In genomic region chr12:8676651-8677050, GRCh38 we compare ENCODE assay signal across 19 cellular contexts. TPM values are rescaled to one million over a fixed set of nuclear protein-coding genes. Genes with fewer than 3 reads are reported as not detected.
DNase-seq lines count a peak whose midpoint lies in the region; FAIRE-seq and TF ChIP-seq lines count a peak whose summit lies in the region.
"Had no signal": no experiment of that assay in that cellular context is flagged by ENCODE, and none has a peak within 500 bp of the region (broad histone marks: within the 10 kb centered on the region; RNA-seq: fewer than 3 reads in every experiment).

No MANE protein-coding gene starts in this region.

- in situ Hi-C loops in KBM-7 (cut with MboI; ENCODE audit: low pct_unique_long_range_greater_than_20kb, low sequenced_read_pairs) = loop anchor here (25.0 kb wide), 1 partner anchor 211 kb away; no protein-coding TSS in a partner anchor

- H3K9me2 ChIP-seq in OCI-LY1 (ENCODE audit: low read depth, low read length) = no peaks in the 10 kb centered on the region

- no peak for TF ChIP-seq EP300 in suprapubic skin (IDR thresholded peaks at IDR 0.05)

- H3K27me3 ChIP-seq in A673 (replicated peaks; ENCODE audit: insufficient read depth, low read depth, low read length, poor library complexity) (no peaks in the 10 kb centered on the region), OCI-LY1 (ENCODE audit: insufficient read depth, low read length) (no peaks in the 10 kb centered on the region), endothelial cell of umbilical vein (ENCODE audit: control insufficient read depth in 2 of 2, insufficient read depth in 2 of 2, low read length in 2 of 2) (no peaks in the 10 kb centered on the region), suprapubic skin (no peaks in the 10 kb centered on the region)
- H3K27me3 ChIP-seq: BLaER1 had no signal

- peak; percentile 45 for DNase-seq in A673 (ENCODE audit: low spot score)
- DNase-seq in endothelial cell of umbilical vein (ENCODE audit: low read depth, low spot score) = peak; percentile 73
- DNase-seq in posterior vena cava (ENCODE audit: low spot score) = peak; percentile 4
- DNase-seq in KBM-7 = no peak
- no peak for DNase-seq in MV-4-11 (lab: John Stamatoyannopoulos, UW)
- no peak for DNase-seq in suprapubic skin (ENCODE audit: low spot score in 2 of 2)
- no peak for DNase-seq in stimulated activated CD4-positive, alpha-beta T cell treated with anti-CD3 and anti-CD28 coated beads, Interleukin-4, amount 100 ng/mL, for 4 hours
- DNase-seq: AML-193; CD4-positive, CD25-positive, alpha-beta regulatory T cell; DMS53; GM23248 had no signal

- intact Hi-C loops in A673 (cut with micrococcal nuclease; ENCODE audit: unreplicated experiment) (no loop called here), endothelial cell of umbilical vein (cut with micrococcal nuclease) (no loop called here), posterior vena cava (cut with DNase I) (no loop called here)

- TF ChIP-seq CTCF in A673 (conservative IDR thresholded peaks at IDR 0.05; ENCODE audit: low read depth, low read length) (no peak), OCI-LY1 (IDR thresholded peaks at IDR 0.05; ENCODE audit: low read length) (no peak), endothelial cell of umbilical vein (IDR thresholded peaks at IDR 0.05; ENCODE audit: extremely low read depth in 1 of 2, insufficient read depth in 1 of 2, low read depth in 1 of 2, low read length in 2 of 2) (no peak), suprapubic skin (IDR thresholded peaks at IDR 0.05) (no peak)

- H3K4me2 ChIP-seq in OCI-LY1 (ENCODE audit: low read length) (no peak overlapping the region), endothelial cell of umbilical vein (ENCODE audit: insufficient read depth, low read length) (peak overlapping the region; percentile 63)

- no peaks in the 10 kb centered on the region for H3K9me3 ChIP-seq in A673 (ENCODE audit: low read depth, low read length, poor library complexity, severe bottlenecking)
- no peaks in the 10 kb centered on the region for H3K9me3 ChIP-seq in OCI-LY1 (ENCODE audit: low read length)
- H3K9me3 ChIP-seq in endothelial cell of umbilical vein (replicated peaks; ENCODE audit: control insufficient read depth, insufficient read depth, low read length) = no peaks in the 10 kb centered on the region
- H3K9me3 ChIP-seq in suprapubic skin = no peaks in the 10 kb centered on the region

- H3K9me1 ChIP-seq in endothelial cell of umbilical vein (replicated peaks; ENCODE audit: control insufficient read depth, extremely low read depth, insufficient read depth, low read length) = no peaks in the 10 kb centered on the region

- TF ChIP-seq POLR2A in endothelial cell of umbilical vein (IDR thresholded peaks at IDR 0.05; ENCODE audit: low read depth, low read length) (no peak), suprapubic skin (IDR thresholded peaks at IDR 0.05) (no peak)

- H3F3A ChIP-seq in OCI-LY1 (ENCODE audit: insufficient read depth, low read length) = no peaks in the 10 kb centered on the region

- H3K79me2 ChIP-seq in OCI-LY1 (ENCODE audit: insufficient read depth, low read length) = no peaks in the 10 kb centered on the region
- no peaks in the 10 kb centered on the region for H3K79me2 ChIP-seq in endothelial cell of umbilical vein (ENCODE audit: control insufficient read depth, insufficient read depth, low read length)

- H3K36me3 ChIP-seq in A673 (ENCODE audit: insufficient read depth, low read length, poor library complexity, severe bottlenecking) = no peaks in the 10 kb centered on the region
- no peaks in the 10 kb centered on the region for H3K36me3 ChIP-seq in OCI-LY1 (ENCODE audit: insufficient read depth, low read length)
- H3K36me3 ChIP-seq in endothelial cell of umbilical vein (ENCODE audit: control insufficient read depth in 2 of 2, extremely low read depth in 1 of 2, insufficient read depth in 2 of 2, low read length in 2 of 2) = no peaks in the 10 kb centered on the region
- no peaks in the 10 kb centered on the region for H3K36me3 ChIP-seq in suprapubic skin
- H3K36me3 ChIP-seq: BLaER1 had no signal

- peak overlapping the region; percentile 68; the same call in 1 of the 2 replicates for H2AFZ ChIP-seq in OCI-LY1 (ENCODE audit: low read length)
- peak overlapping the region; percentile 3 for H2AFZ ChIP-seq in endothelial cell of umbilical vein (ENCODE audit: low read depth, low read length)
- H2AFZ ChIP-seq: GM23248 had no signal

- H3K4me1 ChIP-seq in A673 (ENCODE audit: insufficient read depth, low read length, poor library complexity, severe bottlenecking) = peaks cover 22% of the 10 kb centered on the region
- H3K4me1 ChIP-seq in OCI-LY1 (ENCODE audit: insufficient read depth, low read length, severe bottlenecking) = peaks cover 23% of the 10 kb centered on the region
- H3K4me1 ChIP-seq in endothelial cell of umbilical vein (ENCODE audit: control insufficient read depth, extremely low read depth, insufficient read depth, low read length) = peaks cover 37% of the 10 kb centered on the region
- peaks cover 3% of the 10 kb centered on the region for H3K4me1 ChIP-seq in suprapubic skin

- 84% methylated on average over 4 of the region's 4 CpGs for WGBS in suprapubic skin

- H3K27ac ChIP-seq in A673 (ENCODE audit: low read depth, low read length, poor library complexity, severe bottlenecking) = no peak overlapping the region
- H3K27ac ChIP-seq in OCI-LY1 (ENCODE audit: low read depth, low read length, poor library complexity, severe bottlenecking) = no peak overlapping the region
- peak overlapping the region; percentile 87 for H3K27ac ChIP-seq in endothelial cell of umbilical vein (ENCODE audit: insufficient read depth, low read depth, low read length)
- H3K27ac ChIP-seq in suprapubic skin = no peak overlapping the region
- H3K27ac ChIP-seq: 22Rv1, GM23248, HL-60 had no signal

- FAIRE-seq in endothelial cell of umbilical vein (lab: Jason Lieb, UNC) = peak; percentile 66
- FAIRE-seq: GM12878, GM18507, H54 had no signal

- H3K4me3 ChIP-seq in A673 (ENCODE audit: low read depth, low read length, poor library complexity, severe bottlenecking) (no peak overlapping the region), OCI-LY1 (ENCODE audit: low read depth, low read length, poor library complexity, severe bottlenecking) (no peak overlapping the region), endothelial cell of umbilical vein (replicated peaks in 1 of 3; ENCODE audit: insufficient read depth in 1 of 3, low read depth in 1 of 3, low read length in 3 of 3) (no peak overlapping the region), suprapubic skin (no peak overlapping the region)
- H3K4me3 ChIP-seq: BLaER1, GM12878, GM23248 had no signal

- no peak overlapping the region for H3K9ac ChIP-seq in OCI-LY1 (ENCODE audit: low read length)
- H3K9ac ChIP-seq in endothelial cell of umbilical vein (replicated peaks; ENCODE audit: extremely low read depth, insufficient read depth, low read length) = peak overlapping the region; percentile 28
- H3K9ac ChIP-seq: BLaER1, GM23248 had no signal

- CTCF ChIA-PET in A673 (lab: Charles Lee) (interaction anchor here (0.5 kb wide), 1 partner anchor 846 kb away, joined by 4 read pairs; no protein-coding TSS in a partner anchor), endothelial cell of umbilical vein (lab: Charles Lee) (interaction anchor here (0.6 to 5.0 kb wide), 12 partner anchors 11 to 373 kb away, joined by 3 to 58 read pairs (median 4); partner anchors contain the start of gene RIMKLB)

- POLR2A ChIA-PET in A673 (lab: Charles Lee; ENCODE audit: low non-redundant PET) (no interaction called here), endothelial cell of umbilical vein (lab: Charles Lee) (interaction anchor here (1.5 kb wide), 1 partner anchor 11 kb away, joined by 4 read pairs; no protein-coding TSS in a partner anchor)

- no peaks in the 10 kb centered on the region for H4K20me1 ChIP-seq in OCI-LY1 (ENCODE audit: insufficient read depth, low read length)
- no peaks in the 10 kb centered on the region for H4K20me1 ChIP-seq in endothelial cell of umbilical vein (replicated peaks; ENCODE audit: control insufficient read depth, extremely low read depth, insufficient read depth, low read length)
- H4K20me1 ChIP-seq: BLaER1 had no signal

- no TSS peak for BruUV-seq in A673 (replicated peaks; lab: Mats Ljungman, UMichigan)
- no TSS peak for BruUV-seq in endothelial cell of umbilical vein (replicated peaks; lab: Mats Ljungman, UMichigan)

- dilution Hi-C loops in endothelial cell of umbilical vein (cut with MboI; ENCODE audit: extremely low pct_ligation_motif_present, low sequenced_read_pairs) = no loop called here

TF ChIP-seq in endothelial cell of umbilical vein, 7 proteins besides CTCF, POLR2A, EP300 and RAD21 (continues in another document):
- TF ChIP-seq POLR2AphosphoS5 (IDR thresholded peaks at IDR 0.05; ENCODE audit: insufficient read depth, low read depth, low read length) (peak; percentile 31), JUN (IDR thresholded peaks at IDR 0.05; ENCODE audit: borderline replicate concordance, insufficient read depth, insufficient read length, low read depth) (peak; percentile 33), EZH2 (IDR thresholded peaks at IDR 0.05; ENCODE audit: borderline replicate concordance, low read depth, low read length, severe bottlenecking) (no peak), MYC (IDR thresholded peaks at IDR 0.05; ENCODE audit: low read depth, low read length) (no peak)

RNA-seq across cellular contexts. Expression of gene MFAP5, which starts 14.0 kb away (rescaled TPM):
- total RNA-seq in A673 (2021) (0.52 and 1.7 TPM in 2 replicates), endothelial cell of umbilical vein (not detected in 2 replicates), posterior vena cava (100 to 1,000 TPM in 1 of 2 donors, 10 to 100 TPM in 1; 61.0 to 362 TPM), suprapubic skin (10 to 100 TPM; 18.1 to 70.5 (median 26.4) TPM)
- polyA plus RNA-seq in endothelial cell of umbilical vein = 0.29 and 0.39 TPM in 2 replicates
- 0.15 and 0.24 TPM in 2 replicates for polyA plus RNA-seq in endothelial cell of umbilical vein (2011; cell fraction: cytosol; rRNA removed)
- 0.24 and 0.50 TPM in 2 replicates for polyA plus RNA-seq in endothelial cell of umbilical vein (2011; cell fraction: nucleus; rRNA removed)
- polyA plus RNA-seq in endothelial cell of umbilical vein (2012) = not detected in 2 replicates
- not detected in 2 replicates for polyA minus RNA-seq in endothelial cell of umbilical vein
- 97.5 TPM for polyA minus RNA-seq in endothelial cell of umbilical vein (2011; cell fraction: cytosol; rRNA and poly(A)+ RNA removed)
- 1.0 and 1.5 TPM in 2 replicates for polyA minus RNA-seq in endothelial cell of umbilical vein (2011; cell fraction: nucleus; rRNA and poly(A)+ RNA removed)
- total RNA-seq: CD4-positive, CD25-positive, alpha-beta regulatory T cell; G401 had no signal
- polyA plus RNA-seq: CD4-positive, CD25-positive, alpha-beta regulatory T cell had no signal

RNA-seq across cellular contexts. Expression of gene RIMKLB, which starts 21.1 kb away (rescaled TPM):
- 21.9 and 27.2 TPM in 2 replicates for total RNA-seq in A673 (2021)
- 64.3 and 92.6 TPM in 2 replicates for total RNA-seq in endothelial cell of umbilical vein
- 29.9 and 35.5 TPM in 2 replicates for polyA plus RNA-seq in endothelial cell of umbilical vein
- 16.7 and 19.2 TPM in 2 replicates for polyA plus RNA-seq in endothelial cell of umbilical vein (2011; cell fraction: cytosol; rRNA removed)
- polyA plus RNA-seq in endothelial cell of umbilical vein (2011; cell fraction: nucleus; rRNA removed) = 252 and 344 TPM in 2 replicates
- 53.7 and 65.0 TPM in 2 replicates for polyA plus RNA-seq in endothelial cell of umbilical vein (2012)
- polyA minus RNA-seq in endothelial cell of umbilical vein = 94.4 and 95.7 TPM in 2 replicates
- polyA minus RNA-seq in endothelial cell of umbilical vein (2011; cell fraction: cytosol; rRNA and poly(A)+ RNA removed) = 106 TPM
- polyA minus RNA-seq in endothelial cell of umbilical vein (2011; cell fraction: nucleus; rRNA and poly(A)+ RNA removed) = 116 and 148 TPM in 2 replicates
- total RNA-seq in posterior vena cava = 10 to 100 TPM; 51.1 to 56.3 TPM
- 10 to 100 TPM; 11.8 to 29.6 (median 14.4) TPM for total RNA-seq in suprapubic skin

Comparison
In these comparisons a context has a peak if more than half of its experiments do, and no peak if none do; other contexts are left out.
1. DNase-seq: peak in A673 (single experiment), endothelial cell of umbilical vein (single experiment) and posterior vena cava (single experiment); none in KBM-7 (single experiment), MV-4-11 (single experiment), suprapubic skin (0 of 2) and stimulated activated CD4-positive, alpha-beta T cell treated with anti-CD3 and anti-CD28 coated beads, Interleukin-4, amount 100 ng/mL, for 4 hours (0 of 2).